1 cellular context compared by ENCODE assay signal in the genomic region with DNA sequence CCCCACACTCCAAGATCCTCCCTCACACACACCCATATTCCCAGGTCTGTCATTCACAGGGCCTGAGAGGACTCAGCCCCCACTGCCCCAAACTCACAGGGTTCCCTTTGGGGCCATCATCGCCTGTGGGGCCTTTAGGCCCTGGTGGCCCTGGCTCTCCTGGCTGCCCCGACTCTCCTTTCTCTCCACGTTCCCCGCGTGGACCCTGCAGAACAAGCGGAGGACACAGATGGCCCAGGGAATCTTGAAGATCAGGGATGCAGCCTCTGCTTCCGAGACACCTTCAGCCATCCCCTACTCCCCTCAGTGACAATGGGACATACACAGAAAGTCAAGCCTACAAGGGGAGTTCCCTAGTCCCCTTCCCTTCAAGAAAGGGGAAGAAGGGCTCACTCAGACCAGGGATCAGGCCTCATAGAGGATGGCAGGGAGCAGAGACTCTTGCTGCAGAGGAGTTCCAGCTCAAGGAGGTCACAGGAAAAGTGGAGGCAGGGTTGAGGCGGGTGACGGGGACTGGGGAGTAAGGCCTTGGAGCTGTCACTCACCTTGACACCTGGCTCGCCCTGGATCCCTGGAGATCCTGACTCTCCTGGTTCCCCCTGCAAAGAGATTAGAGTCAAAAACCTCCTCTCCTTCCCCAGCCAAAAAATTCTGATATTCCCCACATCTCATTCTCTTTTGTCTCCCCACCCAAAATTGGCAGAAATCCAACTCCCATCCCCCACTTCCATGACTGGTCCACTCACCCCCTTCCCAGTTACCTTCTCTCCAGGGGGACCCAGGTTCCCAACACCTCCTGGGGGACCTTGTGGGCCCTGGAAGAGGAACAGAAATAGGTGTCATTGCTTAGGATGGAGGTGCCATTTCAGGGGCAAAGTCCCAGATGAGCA.
TF ChIP-seq lines count a peak whose summit lies in the region.

No MANE protein-coding gene starts in this region.

TF ChIP-seq in GM12878, 131 proteins besides CTCF, POLR2A, EP300 and RAD21:
- no peak for TF ChIP-seq EZH2 (IDR thresholded peaks at IDR 0.05; ENCODE audit: borderline replicate concordance, control insufficient read depth, low read depth, low read length)
- no peak for TF ChIP-seq BHLHE40 (IDR thresholded peaks at IDR 0.05; ENCODE audit: borderline replicate concordance in 1 of 2, low read depth in 2 of 2, low read length in 1 of 2)
- TF ChIP-seq YY1 (IDR thresholded peaks at IDR 0.05; ENCODE audit: low read depth, low read length), result 0 out of 2 replicates have a peak, but pooled peaks have one; percentile 0
- no peak for TF ChIP-seq POLR2AphosphoS5 (IDR thresholded peaks at IDR 0.05; ENCODE audit: low read length)
- no peak for TF ChIP-seq FOXM1 (IDR thresholded peaks at IDR 0.05; ENCODE audit: low read depth, low read length)
- TF ChIP-seq NFIC (IDR thresholded peaks at IDR 0.05; ENCODE audit: low read depth, low read length), result no peak
- peak; percentile 77; the same call in 1 of the 2 replicates for TF ChIP-seq IKZF1 (conservative IDR thresholded peaks at IDR 0.05)
- no peak for TF ChIP-seq JUNB (IDR thresholded peaks at IDR 0.05)
- TF ChIP-seq, protein P1, sequence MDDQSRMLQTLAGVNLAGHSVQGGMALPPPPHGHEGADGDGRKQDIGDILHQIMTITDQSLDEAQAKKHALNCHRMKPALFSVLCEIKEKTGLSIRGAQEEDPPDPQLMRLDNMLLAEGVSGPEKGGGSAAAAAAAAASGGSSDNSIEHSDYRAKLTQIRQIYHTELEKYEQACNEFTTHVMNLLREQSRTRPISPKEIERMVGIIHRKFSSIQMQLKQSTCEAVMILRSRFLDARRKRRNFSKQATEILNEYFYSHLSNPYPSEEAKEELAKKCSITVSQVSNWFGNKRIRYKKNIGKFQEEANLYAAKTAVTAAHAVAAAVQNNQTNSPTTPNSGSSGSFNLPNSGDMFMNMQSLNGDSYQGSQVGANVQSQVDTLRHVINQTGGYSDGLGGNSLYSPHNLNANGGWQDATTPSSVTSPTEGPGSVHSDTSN (IDR thresholded peaks at IDR 0.05; ENCODE audit: insufficient replicate concordance, low read depth, low read length), result no peak
- no peak for TF ChIP-seq STAT3 (IDR thresholded peaks at IDR 0.05; ENCODE audit: low read depth, low read length)
- TF ChIP-seq CREM (IDR thresholded peaks at IDR 0.05; ENCODE audit: low read depth), result no peak
- TF ChIP-seq RELA (IDR thresholded peaks at IDR 0.05; ENCODE audit: borderline replicate concordance, partially characterized antibody), result no peak
- TF ChIP-seq, protein P2, sequence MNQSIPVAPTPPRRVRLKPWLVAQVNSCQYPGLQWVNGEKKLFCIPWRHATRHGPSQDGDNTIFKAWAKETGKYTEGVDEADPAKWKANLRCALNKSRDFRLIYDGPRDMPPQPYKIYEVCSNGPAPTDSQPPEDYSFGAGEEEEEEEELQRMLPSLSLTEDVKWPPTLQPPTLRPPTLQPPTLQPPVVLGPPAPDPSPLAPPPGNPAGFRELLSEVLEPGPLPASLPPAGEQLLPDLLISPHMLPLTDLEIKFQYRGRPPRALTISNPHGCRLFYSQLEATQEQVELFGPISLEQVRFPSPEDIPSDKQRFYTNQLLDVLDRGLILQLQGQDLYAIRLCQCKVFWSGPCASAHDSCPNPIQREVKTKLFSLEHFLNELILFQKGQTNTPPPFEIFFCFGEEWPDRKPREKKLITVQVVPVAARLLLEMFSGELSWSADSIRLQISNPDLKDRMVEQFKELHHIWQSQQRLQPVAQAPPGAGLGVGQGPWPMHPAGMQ (IDR thresholded peaks at IDR 0.05; ENCODE audit: borderline replicate concordance), result no peak
- no peak for TF ChIP-seq PAX5 (IDR thresholded peaks at IDR 0.05; ENCODE audit: borderline replicate concordance, low read depth, low read length)
- no peak for TF ChIP-seq CEBPB (IDR thresholded peaks at IDR 0.05; ENCODE audit: borderline replicate concordance in 1 of 2, low read depth in 2 of 2, low read length in 2 of 2)
- TF ChIP-seq YBX1 (IDR thresholded peaks at IDR 0.05), result no peak
- no peak for TF ChIP-seq MYC (IDR thresholded peaks at IDR 0.05; ENCODE audit: insufficient read depth, insufficient read length, insufficient replicate concordance, low read length, severe bottlenecking)
- TF ChIP-seq TCF12 (IDR thresholded peaks at IDR 0.05; ENCODE audit: low read depth, low read length), result no peak
- TF ChIP-seq, protein P3, sequence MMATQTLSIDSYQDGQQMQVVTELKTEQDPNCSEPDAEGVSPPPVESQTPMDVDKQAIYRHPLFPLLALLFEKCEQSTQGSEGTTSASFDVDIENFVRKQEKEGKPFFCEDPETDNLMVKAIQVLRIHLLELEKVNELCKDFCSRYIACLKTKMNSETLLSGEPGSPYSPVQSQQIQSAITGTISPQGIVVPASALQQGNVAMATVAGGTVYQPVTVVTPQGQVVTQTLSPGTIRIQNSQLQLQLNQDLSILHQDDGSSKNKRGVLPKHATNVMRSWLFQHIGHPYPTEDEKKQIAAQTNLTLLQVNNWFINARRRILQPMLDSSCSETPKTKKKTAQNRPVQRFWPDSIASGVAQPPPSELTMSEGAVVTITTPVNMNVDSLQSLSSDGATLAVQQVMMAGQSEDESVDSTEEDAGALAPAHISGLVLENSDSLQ (IDR thresholded peaks at IDR 0.05), result peak; percentile 57
- TF ChIP-seq RFX5 (IDR thresholded peaks at IDR 0.05; ENCODE audit: low read depth, low read length), result no peak
- TF ChIP-seq IKZF2 (IDR thresholded peaks at IDR 0.05), result peak; percentile 72 to 76; a peak in 3 of 4 replicates
- TF ChIP-seq, protein P4, sequence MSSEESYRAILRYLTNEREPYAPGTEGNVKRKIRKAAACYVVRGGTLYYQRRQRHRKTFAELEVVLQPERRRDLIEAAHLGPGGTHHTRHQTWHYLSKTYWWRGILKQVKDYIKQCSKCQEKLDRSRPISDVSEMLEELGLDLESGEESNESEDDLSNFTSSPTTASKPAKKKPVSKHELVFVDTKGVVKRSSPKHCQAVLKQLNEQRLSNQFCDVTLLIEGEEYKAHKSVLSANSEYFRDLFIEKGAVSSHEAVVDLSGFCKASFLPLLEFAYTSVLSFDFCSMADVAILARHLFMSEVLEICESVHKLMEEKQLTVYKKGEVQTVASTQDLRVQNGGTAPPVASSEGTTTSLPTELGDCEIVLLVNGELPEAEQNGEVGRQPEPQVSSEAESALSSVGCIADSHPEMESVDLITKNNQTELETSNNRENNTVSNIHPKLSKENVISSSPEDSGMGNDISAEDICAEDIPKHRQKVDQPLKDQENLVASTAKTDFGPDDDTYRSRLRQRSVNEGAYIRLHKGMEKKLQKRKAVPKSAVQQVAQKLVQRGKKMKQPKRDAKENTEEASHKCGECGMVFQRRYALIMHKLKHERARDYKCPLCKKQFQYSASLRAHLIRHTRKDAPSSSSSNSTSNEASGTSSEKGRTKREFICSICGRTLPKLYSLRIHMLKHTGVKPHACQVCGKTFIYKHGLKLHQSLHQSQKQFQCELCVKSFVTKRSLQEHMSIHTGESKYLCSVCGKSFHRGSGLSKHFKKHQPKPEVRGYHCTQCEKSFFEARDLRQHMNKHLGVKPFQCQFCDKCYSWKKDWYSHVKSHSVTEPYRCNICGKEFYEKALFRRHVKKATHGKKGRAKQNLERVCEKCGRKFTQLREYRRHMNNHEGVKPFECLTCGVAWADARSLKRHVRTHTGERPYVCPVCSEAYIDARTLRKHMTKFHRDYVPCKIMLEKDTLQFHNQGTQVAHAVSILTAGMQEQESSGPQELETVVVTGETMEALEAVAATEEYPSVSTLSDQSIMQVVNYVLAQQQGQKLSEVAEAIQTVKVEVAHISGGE (CRISPR knock-in tag; IDR thresholded peaks at IDR 0.05), result no peak
- TF ChIP-seq CBX3 (IDR thresholded peaks at IDR 0.05; ENCODE audit: borderline replicate concordance, low read depth), result no peak
- TF ChIP-seq, protein P5, sequence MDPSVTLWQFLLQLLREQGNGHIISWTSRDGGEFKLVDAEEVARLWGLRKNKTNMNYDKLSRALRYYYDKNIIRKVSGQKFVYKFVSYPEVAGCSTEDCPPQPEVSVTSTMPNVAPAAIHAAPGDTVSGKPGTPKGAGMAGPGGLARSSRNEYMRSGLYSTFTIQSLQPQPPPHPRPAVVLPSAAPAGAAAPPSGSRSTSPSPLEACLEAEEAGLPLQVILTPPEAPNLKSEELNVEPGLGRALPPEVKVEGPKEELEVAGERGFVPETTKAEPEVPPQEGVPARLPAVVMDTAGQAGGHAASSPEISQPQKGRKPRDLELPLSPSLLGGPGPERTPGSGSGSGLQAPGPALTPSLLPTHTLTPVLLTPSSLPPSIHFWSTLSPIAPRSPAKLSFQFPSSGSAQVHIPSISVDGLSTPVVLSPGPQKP (IDR thresholded peaks at IDR 0.05; ENCODE audit: low read depth, low read length), result no peak
- no peak; the same call in 1 of the 2 replicates for TF ChIP-seq DPF2 (IDR thresholded peaks at IDR 0.05)
- no peak for TF ChIP-seq ZNF24 (IDR thresholded peaks at IDR 0.05)
- no peak for TF ChIP-seq SRF (IDR thresholded peaks at IDR 0.05; ENCODE audit: low read depth in 2 of 2, low read length in 2 of 2)
- no peak for TF ChIP-seq MEF2A (IDR thresholded peaks at IDR 0.05; ENCODE audit: insufficient read depth, low read depth, low read length)
- no peak for TF ChIP-seq BCL11A (IDR thresholded peaks at IDR 0.05; ENCODE audit: low read depth, low read length)
